ENCODE assay signal across 11 cellular contexts in genomic region chr4:39042365-39042764, GRCh38. TPM values are rescaled to one million over a fixed set of nuclear protein-coding genes. Genes with fewer than 3 reads are reported as not detected.
DNase-seq lines count a peak whose midpoint lies in the region; ATAC-seq, FAIRE-seq and TF ChIP-seq lines count a peak whose summit lies in the region.
"Had no signal": no experiment of that assay in that cellular context is flagged by ENCODE, and none has a peak within 500 bp of the region (broad histone marks: within the 10 kb centered on the region; RNA-seq: fewer than 3 reads in every experiment).

No MANE protein-coding gene starts in this region.

- no peak for DNase-seq in CD8-positive, alpha-beta T cell
- DNase-seq in PC-9 (no peak), epithelial cell of prostate (ENCODE audit: low read depth, low spot score) (no peak), pancreas (no peak), mucosa of descending colon (no peak), colonic mucosa (no peak)
- no peak for DNase-seq in activated CD4-positive, alpha-beta T cell treated with anti-CD3 and anti-CD28 coated beads for 4 hours
- DNase-seq: DMS79, retina had no signal

- H3K36me3 ChIP-seq in CD8-positive, alpha-beta T cell (ENCODE audit: insufficient read depth, low read length), result no peaks in the 10 kb centered on the region
- H3K36me3 ChIP-seq in PC-9 (ENCODE audit: low read depth) (no peaks in the 10 kb centered on the region), pancreas (no peaks in the 10 kb centered on the region), mucosa of descending colon (ENCODE audit: low read depth) (no peaks in the 10 kb centered on the region), colonic mucosa (no peaks in the 10 kb centered on the region)

- peaks cover 4% of the 10 kb centered on the region; the same call in 1 of the 2 replicates for H4K20me1 ChIP-seq in PC-9 (ENCODE audit: insufficient read depth)

- intact Hi-C loops in CD8-positive, alpha-beta T cell (cut with DNase I, micrococcal nuclease), result loop anchor here (5.0 to 10.0 kb wide), 4 partner anchors 140 to 412 kb away; partner anchors contain the start of genes KLF3 (in 1 of the 2), LIAS (in 1 of the 2), RFC1 (in 1 of the 2) and RPL9 (in 1 of the 2)
- intact Hi-C loops in PC-9 (cut with micrococcal nuclease; ENCODE audit: unreplicated experiment) (loop anchor here (2.0 to 5.0 kb wide), 3 partner anchors 94 to 880 kb away; partner anchors contain the start of gene FAM114A1), pancreas (cut with DNase I) (no loop called here), mucosa of descending colon (cut with DNase I, micrococcal nuclease) (no loop called here), colonic mucosa (cut with DNase I) (no loop called here)

- no peaks in the 10 kb centered on the region for H3K27me3 Mint-ChIP-seq in CD8-positive, alpha-beta T cell (ENCODE audit: low read depth)

- no peak for ATAC-seq in CD8-positive, alpha-beta T cell
- ATAC-seq in pancreas (no peak), mucosa of descending colon (no peak), HG02678 (IDR thresholded peaks at IDR 0.05; ENCODE audit: unreplicated experiment) (no peak)

- H3K9me2 ChIP-seq in PC-9 (ENCODE audit: insufficient read depth), result no peaks in the 10 kb centered on the region

- CTCF ChIA-PET in CD8-positive, alpha-beta T cell (lab: Charles Lee), result interaction anchor here (1.0 to 2.6 kb wide), 2 partner anchors 13 to 140 kb away, joined by 3 to 10 read pairs; no protein-coding TSS in a partner anchor
- CTCF ChIA-PET in PC-9 (lab: Charles Lee), result interaction anchor here (0.6 kb wide), 1 partner anchor 980 kb away, joined by 5 read pairs; no protein-coding TSS in a partner anchor

- peak overlapping the region; percentile 95 for H3K4me2 ChIP-seq in PC-9

- H3K4me1 ChIP-seq in CD8-positive, alpha-beta T cell (ENCODE audit: insufficient read depth, low read length), result peaks cover 11% of the 10 kb centered on the region
- H3K4me1 ChIP-seq in PC-9 (replicated peaks; ENCODE audit: insufficient read depth) (peaks cover 66% of the 10 kb centered on the region), pancreas (peaks cover 0 to 11% (median 0%) of the 10 kb centered on the region in 3 donors), mucosa of descending colon (ENCODE audit: low read depth) (peaks cover 3% of the 10 kb centered on the region), colonic mucosa (no peaks in the 10 kb centered on the region)

- H3K79me2 ChIP-seq in PC-9 (ENCODE audit: low read depth), result peaks cover 19% of the 10 kb centered on the region

- H3F3A ChIP-seq in PC-9 (ENCODE audit: insufficient read depth, low read depth), result peaks cover 59% of the 10 kb centered on the region

- POLR2A ChIA-PET in CD8-positive, alpha-beta T cell (lab: Charles Lee), result interaction anchor here (0.8 to 1.0 kb wide), 2 partner anchors 9 to 11 kb away, joined by 3 to 5 read pairs; no protein-coding TSS in a partner anchor
- POLR2A ChIA-PET in PC-9 (lab: Charles Lee; ENCODE audit: unreplicated experiment), result interaction anchor here (0.7 kb wide), 1 partner anchor 129 kb away, joined by 4 read pairs; no protein-coding TSS in a partner anchor

- TF ChIP-seq CTCF in CD8-positive, alpha-beta T cell (IDR thresholded peaks at IDR 0.05), result no peak
- TF ChIP-seq CTCF in PC-9 (conservative IDR thresholded peaks at IDR 0.05), result no peak
- no peak for TF ChIP-seq CTCF in pancreas (IDR thresholded peaks at IDR 0.05)
- no peak for TF ChIP-seq CTCF in mucosa of descending colon (IDR thresholded peaks at IDR 0.05)
- no peak for TF ChIP-seq CTCF in colonic mucosa (IDR thresholded peaks at IDR 0.05)

- H3K4me3 Mint-ChIP-seq in CD8-positive, alpha-beta T cell, result no peak overlapping the region

- no peaks in the 10 kb centered on the region for H3K9me3 ChIP-seq in CD8-positive, alpha-beta T cell (ENCODE audit: low read length)
- no peaks in the 10 kb centered on the region for H3K9me3 ChIP-seq in PC-9 (ENCODE audit: insufficient read depth, low read depth)
- no peaks in the 10 kb centered on the region for H3K9me3 ChIP-seq in pancreas
- H3K9me3 ChIP-seq in mucosa of descending colon, result no peaks in the 10 kb centered on the region
- no peaks in the 10 kb centered on the region for H3K9me3 ChIP-seq in colonic mucosa

- no peak overlapping the region for H3K4me3 ChIP-seq in CD8-positive, alpha-beta T cell (ENCODE audit: low read depth, low read length)
- H3K4me3 ChIP-seq in PC-9 (no peak overlapping the region; the same call in 1 of the 2 replicates), pancreas (no peak overlapping the region), mucosa of descending colon (no peak overlapping the region), colonic mucosa (no peak overlapping the region)

- H3K36me3 Mint-ChIP-seq in CD8-positive, alpha-beta T cell, result peaks cover 8% of the 10 kb centered on the region

- no peak for FAIRE-seq in pancreas (lab: Jason Lieb, UNC)
- FAIRE-seq: keratinocyte had no signal

- BruUV-seq in PC-9 (replicated peaks; lab: Mats Ljungman, UMichigan), result no TSS peak

- H3K9me3 Mint-ChIP-seq in CD8-positive, alpha-beta T cell, result no peaks in the 10 kb centered on the region

- H3K4me1 Mint-ChIP-seq in CD8-positive, alpha-beta T cell (ENCODE audit: low read depth), result peaks cover 36% of the 10 kb centered on the region

- no peak overlapping the region for H2AFZ ChIP-seq in PC-9

- H3K27ac ChIP-seq in CD8-positive, alpha-beta T cell (ENCODE audit: low read depth, low read length), result no peak overlapping the region
- H3K27ac ChIP-seq in PC-9 (peak overlapping the region; percentile 98), epithelial cell of prostate (peak overlapping the region; percentile 88), pancreas (peak overlapping the region; percentile 37 to 91 (median 85)), colonic mucosa (no peak overlapping the region)

- no peak overlapping the region for H3K9ac ChIP-seq in colonic mucosa (ENCODE audit: low read depth in 2 of 2, low read length in 2 of 2)

- H3K27ac Mint-ChIP-seq in CD8-positive, alpha-beta T cell, result peak overlapping the region; percentile 67

- WGBS in pancreas, 2 donors, result 71 to 89% methylated on average over 1 of the region's 1 CpG

- H3K27me3 ChIP-seq in CD8-positive, alpha-beta T cell (ENCODE audit: insufficient read depth, low read length), result no peaks in the 10 kb centered on the region
- no peaks in the 10 kb centered on the region for H3K27me3 ChIP-seq in PC-9 (ENCODE audit: insufficient read depth, low read depth)
- no peaks in the 10 kb centered on the region for H3K27me3 ChIP-seq in pancreas
- H3K27me3 ChIP-seq in colonic mucosa, result no peaks in the 10 kb centered on the region

RNA-seq across cellular contexts. Expression of gene TMEM156, which starts 10.2 kb away (rescaled TPM):
- total RNA-seq in CD8-positive, alpha-beta T cell, result 1 to 10 TPM; 8.4 to 9.4 TPM
- total RNA-seq in PC-9 (2021) (20.1 and 29.3 TPM in 2 replicates), pancreas (1 to 10 TPM in 1 of 6 donors, under 1 TPM in 5; 0.08 to 1.8 (median 0.53) TPM), mucosa of descending colon (1 to 10 TPM in 1 of 3 donors, under 1 TPM in 2; 0.44 to 1.3 (median 0.94) TPM), colonic mucosa (under 1 TPM in 1 of 2 donors, not detected in 1; 0.77 TPM)
- under 1 TPM; 0.49 to 0.57 TPM for polyA plus RNA-seq in pancreas

RNA-seq across cellular contexts. Expression of gene KLHL5, which starts 19.7 kb away (rescaled TPM):
- 10 to 100 TPM; 11.8 to 13.2 TPM for total RNA-seq in CD8-positive, alpha-beta T cell
- total RNA-seq in PC-9 (2021) (115 and 117 TPM in 2 replicates), pancreas (10 to 100 TPM in 3 of 6 donors, 1 to 10 TPM in 3; 8.1 to 34.6 (median 10.1) TPM), mucosa of descending colon (10 to 100 TPM in 2 of 3 donors, 1 to 10 TPM in 1; 2.5 to 94.8 (median 15.2) TPM), colonic mucosa (10 to 100 TPM in 1 of 2 donors, 1 to 10 TPM in 1; 2.6 to 19.1 TPM)
- 1 to 10 TPM; 5.3 to 7.2 TPM for polyA plus RNA-seq in pancreas

Comparison
In these comparisons a context has a peak if more than half of its experiments do, and no peak if none do; other contexts are left out.
1. H3K27ac ChIP-seq: peak in PC-9 (single experiment), epithelial cell of prostate (single experiment) and pancreas (4 of 4); none in CD8-positive, alpha-beta T cell (single experiment) and colonic mucosa (single experiment).
2. intact Hi-C loops: an anchor here in CD8-positive, alpha-beta T cell (5.0 to 10.0 kb wide) and PC-9 (2.0 to 5.0 kb wide); none called in pancreas, mucosa of descending colon and colonic mucosa.